8 cellular contexts compared by ENCODE assay signal in the genomic region with DNA sequence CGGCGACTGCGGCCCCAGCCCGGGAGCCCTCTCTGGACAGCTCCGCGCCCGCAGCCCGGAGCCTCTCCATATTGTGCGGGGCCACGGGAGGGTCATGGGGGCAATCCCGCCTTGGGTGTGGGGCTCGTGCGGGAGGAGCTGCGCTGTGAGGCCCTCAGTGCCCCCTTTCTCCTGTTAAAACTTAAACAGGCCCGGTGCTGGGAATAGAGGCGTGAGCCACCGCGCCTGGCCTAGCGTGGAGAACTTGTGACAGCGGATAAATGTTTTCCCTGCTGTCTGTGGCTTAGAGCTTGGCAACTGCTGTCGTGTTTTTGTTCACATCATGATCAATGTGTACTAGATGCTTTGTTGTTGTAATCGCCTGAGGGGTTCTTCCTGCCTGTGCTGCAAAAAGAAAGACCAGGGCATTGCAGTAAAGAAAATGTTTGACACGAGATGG. TPM values are rescaled to one million over a fixed set of nuclear protein-coding genes. Genes with fewer than 3 reads are reported as not detected.
DNase-seq lines count a peak whose midpoint lies in the region; ATAC-seq and TF ChIP-seq lines count a peak whose summit lies in the region.

No MANE protein-coding gene starts in this region.

- no peak overlapping the region for H2BK5ac ChIP-seq in mesenchymal stem cell (ENCODE audit: low read depth, low read length, poor library complexity, severe bottlenecking)

- peak overlapping the region in 1 of 2 experiments; percentile 27 for H3K4ac ChIP-seq in mesenchymal stem cell (ENCODE audit: low read depth in 1 of 2, low read length in 2 of 2)

- H3K4me2 ChIP-seq in mesenchymal stem cell (ENCODE audit: low read length, poor library complexity, severe bottlenecking), result peak overlapping the region; percentile 74

- no peak overlapping the region for H4K91ac ChIP-seq in mesenchymal stem cell (ENCODE audit: low read length)

- H3K18ac ChIP-seq in mesenchymal stem cell (ENCODE audit: low read depth in 1 of 2, low read length in 2 of 2), result no peak overlapping the region

- H3K36me3 ChIP-seq in endodermal cell (ENCODE audit: control insufficient read depth, insufficient read depth, low read length), result peaks cover 14% of the 10 kb centered on the region
- H3K36me3 ChIP-seq in mesenchymal stem cell (ENCODE audit: control insufficient read depth in 1 of 2, insufficient read depth in 2 of 2, low read depth in 1 of 2, low read length in 2 of 2), result peaks cover 0 to under 1% of the 10 kb centered on the region in 2 experiments
- peaks cover 8% of the 10 kb centered on the region for H3K36me3 ChIP-seq in suprapubic skin

- H3K4me1 Mint-ChIP-seq in endodermal cell, result peaks cover 2% of the 10 kb centered on the region

- H2BK120ac ChIP-seq in mesenchymal stem cell (ENCODE audit: low read depth, low read length), result no peak overlapping the region

- H3K9me3 ChIP-seq in endodermal cell (ENCODE audit: control insufficient read depth, low read length), result peaks cover 42% of the 10 kb centered on the region
- H3K9me3 ChIP-seq in mesenchymal stem cell (ENCODE audit: control insufficient read depth, low read length), result peaks cover 14% of the 10 kb centered on the region
- peaks cover 11% of the 10 kb centered on the region for H3K9me3 ChIP-seq in suprapubic skin

- H3K27ac Mint-ChIP-seq in endodermal cell, result peak overlapping the region; percentile 61

- H3K4me1 ChIP-seq in endodermal cell (ENCODE audit: control insufficient read depth, insufficient read depth, low read length) (no peaks in the 10 kb centered on the region), mesenchymal stem cell (ENCODE audit: control insufficient read depth, insufficient read depth, low read depth, low read length) (no peaks in the 10 kb centered on the region), suprapubic skin (peaks cover 15% of the 10 kb centered on the region)

- no peak overlapping the region for H2AK5ac ChIP-seq in mesenchymal stem cell (ENCODE audit: low read length, severe bottlenecking)

- no peak overlapping the region for H2AFZ ChIP-seq in mesenchymal stem cell (ENCODE audit: low read depth, low read length)

- peak; percentile 31 for DNase-seq in Ammon's horn (ENCODE audit: low spot score)
- peak; percentile 13 for DNase-seq in SK-N-DZ (ENCODE audit: low spot score)
- DNase-seq in endodermal cell, result no peak
- DNase-seq in mesenchymal stem cell, result peak; percentile 52
- peak in 1 of 2 donors; percentile 61 for DNase-seq in suprapubic skin (ENCODE audit: low spot score in 2 of 2)
- DNase-seq in DMS153 (lab: John Stamatoyannopoulos, UW), result no peak

- no peak for TF ChIP-seq POLR2A in suprapubic skin (IDR thresholded peaks at IDR 0.05)

- H3K9me3 Mint-ChIP-seq in endodermal cell, result peaks cover 58% of the 10 kb centered on the region

- no peak overlapping the region for H2BK15ac ChIP-seq in mesenchymal stem cell (ENCODE audit: low read depth, poor library complexity, severe bottlenecking)

- H3K4me3 Mint-ChIP-seq in endodermal cell, result peak overlapping the region; percentile 81

- 7 to 30% methylated on average over 14 to 23 of the region's 23 CpGs for WGBS in endodermal cell (ENCODE audit: insufficient coverage in 1 of 2, insufficient read length in 1 of 2), 2 experiments
- 26% methylated on average over 23 of the region's 23 CpGs for WGBS in mesenchymal stem cell
- WGBS in suprapubic skin, result 4% methylated on average over 15 of the region's 23 CpGs

- peak overlapping the region; percentile 94 for H3K9ac ChIP-seq in endodermal cell (ENCODE audit: extremely low read depth, low read length, poor library complexity, severe bottlenecking)
- peak overlapping the region; percentile 99 for H3K9ac ChIP-seq in mesenchymal stem cell (ENCODE audit: low read length)

- no peak overlapping the region for H3K23ac ChIP-seq in mesenchymal stem cell (ENCODE audit: low read length in 2 of 2)

- H3K4me3 ChIP-seq in endodermal cell (ENCODE audit: low read length) (peak overlapping the region; percentile 96), mesenchymal stem cell (ENCODE audit: insufficient read depth in 1 of 2, low read depth in 1 of 2, low read length in 2 of 2) (peak overlapping the region; percentile 66 to 91), suprapubic skin (peak overlapping the region; percentile 94)

- H3K36me3 Mint-ChIP-seq in endodermal cell (ENCODE audit: low read depth), result peaks cover 25% of the 10 kb centered on the region

- H3K27me3 Mint-ChIP-seq in endodermal cell (ENCODE audit: insufficient read depth), result peaks cover 3% of the 10 kb centered on the region

- H4K8ac ChIP-seq in mesenchymal stem cell (ENCODE audit: low read length), result no peak overlapping the region

- peak; percentile 17 for ATAC-seq in GM19463 (IDR thresholded peaks at IDR 0.05; ENCODE audit: unreplicated experiment)
- ATAC-seq in HG02623 (IDR thresholded peaks at IDR 0.05; ENCODE audit: unreplicated experiment), result no peak

- H3K27me3 ChIP-seq in endodermal cell (ENCODE audit: control insufficient read depth, insufficient read depth, low read length, poor library complexity, severe bottlenecking) (no peaks in the 10 kb centered on the region), mesenchymal stem cell (ENCODE audit: control insufficient read depth in 1 of 2, insufficient read depth in 1 of 2, low read length in 2 of 2) (no peaks in the 10 kb centered on the region), suprapubic skin (no peaks in the 10 kb centered on the region)

- H3K27ac ChIP-seq in endodermal cell (ENCODE audit: low read depth, low read length), result peak overlapping the region; percentile 92
- H3K27ac ChIP-seq in mesenchymal stem cell (ENCODE audit: low read length, poor library complexity, severe bottlenecking), result peak overlapping the region; percentile 2
- peak overlapping the region; percentile 97 for H3K27ac ChIP-seq in suprapubic skin

- TF ChIP-seq EP300 in suprapubic skin (IDR thresholded peaks at IDR 0.05), result no peak

- TF ChIP-seq CTCF in endodermal cell (conservative IDR thresholded peaks at IDR 0.05) (no peak), suprapubic skin (IDR thresholded peaks at IDR 0.05) (no peak)

- no peak overlapping the region for H3K14ac ChIP-seq in mesenchymal stem cell (ENCODE audit: low read length in 2 of 2)

- H3K79me1 ChIP-seq in mesenchymal stem cell (replicated peaks; ENCODE audit: low read length, poor library complexity, severe bottlenecking), result peaks cover 13% of the 10 kb centered on the region

- no peak overlapping the region for H2BK12ac ChIP-seq in mesenchymal stem cell (ENCODE audit: low read length in 2 of 2)

RNA-seq across cellular contexts. Expression of gene ZNF844, which starts 0.6 kb away (rescaled TPM):
- polyA plus RNA-seq in SK-N-DZ (2014; cell fraction: cytosol; rRNA removed), result 6.3 and 8.0 TPM in 2 replicates
- 4.9 and 7.3 TPM in 2 replicates for polyA plus RNA-seq in SK-N-DZ (2014; cell fraction: nucleus; rRNA removed)
- 10 to 100 TPM; 10.3 to 17.9 TPM for total RNA-seq in endodermal cell
- 8.7 TPM for polyA plus RNA-seq in endodermal cell (2013, experiment 1 of 2)
- polyA plus RNA-seq in endodermal cell (2013, experiment 2 of 2), result 6.2 TPM
- 1.6 TPM for polyA plus RNA-seq in mesenchymal stem cell (2013, experiment 1 of 2)
- 1.7 TPM for polyA plus RNA-seq in mesenchymal stem cell (2013, experiment 2 of 2)
- 10 to 100 TPM; 11.5 to 18.1 (median 12.3) TPM for total RNA-seq in suprapubic skin

RNA-seq across cellular contexts. Expression of gene ZNF878, which starts 12.4 kb away (rescaled TPM):
- 1.3 and 1.7 TPM in 2 replicates for polyA plus RNA-seq in SK-N-DZ (2014; cell fraction: cytosol; rRNA removed)
- 0.91 and 1.2 TPM in 2 replicates for polyA plus RNA-seq in SK-N-DZ (2014; cell fraction: nucleus; rRNA removed)
- total RNA-seq in endodermal cell (1 to 10 TPM; 1.6 to 3.7 TPM), suprapubic skin (1 to 10 TPM in 2 of 4 donors, under 1 TPM in 1, not detected in 1; 0.34 to 1.3 (median 1.1) TPM)
- polyA plus RNA-seq in endodermal cell (2013, experiment 1 of 2), result 1.4 TPM
- polyA plus RNA-seq in endodermal cell (2013, experiment 2 of 2), result 1.1 TPM
- 0.04 TPM for polyA plus RNA-seq in mesenchymal stem cell (2013, experiment 1 of 2)
- 0.05 TPM for polyA plus RNA-seq in mesenchymal stem cell (2013, experiment 2 of 2)

RNA-seq across cellular contexts. Expression of gene ZNF433, which starts 29.6 kb away (rescaled TPM):
- polyA plus RNA-seq in SK-N-DZ (2014; cell fraction: cytosol; rRNA removed), result 2.5 and 4.6 TPM in 2 replicates
- 3.7 and 8.2 TPM in 2 replicates for polyA plus RNA-seq in SK-N-DZ (2014; cell fraction: nucleus; rRNA removed)
- total RNA-seq in endodermal cell (1 to 10 TPM; 3.9 to 7.9 TPM), suprapubic skin (10 to 100 TPM in 3 of 4 donors, 1 to 10 TPM in 1; 6.1 to 22.6 (median 10.4) TPM)
- 3.6 TPM for polyA plus RNA-seq in endodermal cell (2013, experiment 1 of 2)
- 4.1 TPM for polyA plus RNA-seq in endodermal cell (2013, experiment 2 of 2)
- polyA plus RNA-seq in mesenchymal stem cell (2013, experiment 1 of 2), result 3.5 TPM
- polyA plus RNA-seq in mesenchymal stem cell (2013, experiment 2 of 2), result 4.0 TPM

Comparison
In these comparisons a context has a peak if more than half of its experiments do, and no peak if none do; other contexts are left out.
1. DNase-seq: peak in Ammon's horn (single experiment), SK-N-DZ (single experiment) and mesenchymal stem cell (single experiment); none in endodermal cell (single experiment) and DMS153 (single experiment).
2. H3K27ac ChIP-seq: peak in every context shown above with its lines; median percentile 97 in suprapubic skin; 92 in endodermal cell; 2 in mesenchymal stem cell.
3. Peak in every context shown above with its lines, with median percentiles within 50 percentile points of each other: H3K4me3 ChIP-seq.